Comparison of ENCODE assay signal across 2 cellular contexts in the genomic region with DNA sequence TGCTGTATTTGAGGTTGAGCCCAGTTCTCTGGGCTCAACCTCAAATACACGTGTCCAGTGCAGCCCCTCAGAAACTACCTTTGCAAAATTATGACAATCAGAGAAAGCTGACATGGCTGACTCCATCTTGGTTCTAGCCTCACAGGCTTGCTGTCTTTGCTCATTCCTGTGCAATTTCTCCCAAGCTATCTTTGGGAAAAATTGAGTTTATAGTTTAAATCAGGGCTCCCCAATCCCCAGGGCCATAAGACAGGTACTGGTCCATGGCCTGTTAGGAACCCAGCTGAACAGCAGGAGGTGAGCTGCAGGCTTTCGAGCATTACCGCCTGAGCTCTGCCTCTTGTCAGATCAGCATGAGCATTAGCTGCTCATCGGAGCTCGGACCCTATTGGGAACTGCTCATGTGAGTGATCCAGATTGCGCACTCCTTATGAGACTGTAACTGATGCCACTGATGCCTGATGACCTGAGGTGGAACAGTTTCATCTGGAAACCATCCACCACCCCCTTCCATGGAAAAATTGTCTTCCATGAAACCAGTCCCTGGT. TPM values are rescaled to one million over a fixed set of nuclear protein-coding genes. Genes with fewer than 3 reads are reported as not detected.
"Had no signal": no experiment of that assay in that cellular context is flagged by ENCODE, and none has a peak within 500 bp of the region (broad histone marks: within the 10 kb centered on the region; RNA-seq: fewer than 3 reads in every experiment).

No MANE protein-coding gene starts in this region.

RNA-seq across cellular contexts. Expression of a gene that starts 2.7 kb away (rescaled TPM):
- total RNA-seq: LHCN-M2, M059J had no signal
